Comparison of ENCODE assay signal across 11 cellular contexts in genomic region chr19:38730731-38731589, GRCh38. TPM values are rescaled to one million over a fixed set of nuclear protein-coding genes. Genes with fewer than 3 reads are reported as not detected.
DNase-seq lines count a peak whose midpoint lies in the region; ATAC-seq, FAIRE-seq and TF ChIP-seq lines count a peak whose summit lies in the region.
"Had no signal": no experiment of that assay in that cellular context is flagged by ENCODE, and none has a peak within 500 bp of the region (broad histone marks: within the 10 kb centered on the region; RNA-seq: fewer than 3 reads in every experiment).

No MANE protein-coding gene starts in this region.

- H3K4me1 ChIP-seq in Caco-2: peaks cover 13% of the 10 kb centered on the region; the same call in 1 of the 2 replicates
- H3K4me1 ChIP-seq in kidney (ENCODE audit: control insufficient read depth in 1 of 2, insufficient read depth in 1 of 2, low read depth in 1 of 2, low read length in 2 of 2): peaks cover 5 to 24% of the 10 kb centered on the region in 2 donors
- peaks cover 7% of the 10 kb centered on the region for H3K4me1 ChIP-seq in foreskin keratinocyte

- peaks cover 34% of the 10 kb centered on the region for H3K4me1 Mint-ChIP-seq in Caco-2 (ENCODE audit: low read depth, unreplicated experiment)
- peaks cover 32% of the 10 kb centered on the region for H3K4me1 Mint-ChIP-seq in activated B cell treated with CpG ODN at 0.5 μM for 24 hours

- FAIRE-seq in kidney (lab: Jason Lieb, UNC): no peak

- no peaks in the 10 kb centered on the region for H3K9me3 ChIP-seq in Caco-2
- H3K9me3 ChIP-seq in kidney (ENCODE audit: control insufficient read depth in 1 of 2, low read length in 2 of 2): no peaks in the 10 kb centered on the region

- BruUV-seq in Caco-2 (replicated peaks; lab: Mats Ljungman, UMichigan): no TSS peak

- peaks cover 100% of the 10 kb centered on the region for H3K36me3 Mint-ChIP-seq in Caco-2 (ENCODE audit: insufficient read depth, unreplicated experiment)
- peaks cover 40% of the 10 kb centered on the region for H3K36me3 Mint-ChIP-seq in activated B cell treated with CpG ODN at 0.5 μM for 24 hours (ENCODE audit: low read depth)

- TF ChIP-seq CTCF in Caco-2 (IDR thresholded peaks at IDR 0.05; ENCODE audit: insufficient read depth in 1 of 2, low read depth in 1 of 2, low read length in 1 of 2, severe bottlenecking in 1 of 2, unreplicated experiment in 1 of 2) (no peak), activated B cell treated with CpG ODN at 0.5 μM for 24 hours (IDR thresholded peaks at IDR 0.05) (no peak), kidney (IDR thresholded peaks at IDR 0.05; ENCODE audit: borderline replicate concordance, extremely low read depth, insufficient read depth) (no peak), foreskin keratinocyte (conservative IDR thresholded peaks at IDR 0.05) (no peak)

- no peak for ATAC-seq in activated B cell treated with CpG ODN at 0.5 μM for 24 hours (ENCODE audit: low read depth)
- ATAC-seq in sciatic nerve: no peak
- ATAC-seq in foreskin keratinocyte: no peak

- peak overlapping the region in 1 of 2 donors; percentile 3 for H3K9ac ChIP-seq in kidney (ENCODE audit: low read length in 2 of 2)

- CTCF ChIA-PET in Caco-2 (lab: Charles Lee): interaction anchor here (1.3 kb wide), 1 partner anchor 200 kb away, joined by 7 read pairs; the partner anchor contains the start of genes MRPS12 and SARS2
- CTCF ChIA-PET in activated B cell treated with CpG ODN at 0.5 μM for 24 hours (lab: Charles Lee): interaction anchor here (0.8 to 1.7 kb wide), 3 partner anchors 156 to 201 kb away, joined by 3 to 7 read pairs (median 4); partner anchors contain the start of genes MRPS12 and SARS2

- no peaks in the 10 kb centered on the region for H3K27me3 Mint-ChIP-seq in Caco-2 (ENCODE audit: insufficient read depth, unreplicated experiment)
- no peaks in the 10 kb centered on the region for H3K27me3 Mint-ChIP-seq in activated B cell treated with CpG ODN at 0.5 μM for 24 hours

- DNase-seq in Caco-2: no peak
- DNase-seq in activated B cell treated with CpG ODN at 0.5 μM for 24 hours: no peak
- DNase-seq in kidney: peak; percentile 75
- DNase-seq in sciatic nerve (ENCODE audit: low spot score): peak; percentile 54
- no peak for DNase-seq in foreskin keratinocyte
- DNase-seq in NCI-H187 (lab: John Stamatoyannopoulos, UW): no peak
- no peak for DNase-seq in activated naive CD4-positive, alpha-beta T cell (lab: John Stamatoyannopoulos, UW)
- no peak for DNase-seq in medulla oblongata (ENCODE audit: extremely low spot score)
- DNase-seq: T-helper 9 cell had no signal

- POLR2A ChIA-PET in Caco-2 (lab: Charles Lee): no interaction called here
- POLR2A ChIA-PET in activated B cell treated with CpG ODN at 0.5 μM for 24 hours (lab: Charles Lee): no interaction called here

- H3K36me3 ChIP-seq in Caco-2 (ENCODE audit: control insufficient read depth, insufficient read depth, low read length): peaks cover 9% of the 10 kb centered on the region
- peaks cover 12 to 25% of the 10 kb centered on the region in 2 donors for H3K36me3 ChIP-seq in kidney (ENCODE audit: control insufficient read depth in 1 of 2, insufficient read depth in 2 of 2, low read length in 2 of 2)

- peak overlapping the region; percentile 73 to 82 for H3K27ac ChIP-seq in kidney (ENCODE audit: low read depth in 2 of 2, low read length in 2 of 2)
- no peak overlapping the region for H3K27ac ChIP-seq in foreskin keratinocyte

- H3K4me3 ChIP-seq in Caco-2 (ENCODE audit: low read depth, low read length) (no peak overlapping the region), kidney (ENCODE audit: low read length in 2 of 2) (no peak overlapping the region)

- H3K27me3 ChIP-seq in Caco-2 (replicated peaks; ENCODE audit: control insufficient read depth, insufficient read depth, low read length): no peaks in the 10 kb centered on the region
- H3K27me3 ChIP-seq in foreskin keratinocyte: no peaks in the 10 kb centered on the region

- peak overlapping the region; percentile 53 for H3K27ac Mint-ChIP-seq in Caco-2 (ENCODE audit: unreplicated experiment)
- H3K27ac Mint-ChIP-seq in activated B cell treated with CpG ODN at 0.5 μM for 24 hours: peak overlapping the region; percentile 48

- no peak overlapping the region for H3K4me3 Mint-ChIP-seq in Caco-2 (ENCODE audit: unreplicated experiment)
- no peak overlapping the region for H3K4me3 Mint-ChIP-seq in activated B cell treated with CpG ODN at 0.5 μM for 24 hours

- intact Hi-C loops in Caco-2 (cut with micrococcal nuclease; ENCODE audit: unreplicated experiment): loop anchor here (10.0 kb wide), 1 partner anchor 186 kb away; no protein-coding TSS in a partner anchor
- intact Hi-C loops in activated B cell treated with CpG ODN at 0.5 μM for 24 hours (cut with micrococcal nuclease): loop anchor here (10.0 kb wide), 1 partner anchor 186 kb away; no protein-coding TSS in a partner anchor
- intact Hi-C loops in kidney (cut with DNase I): no loop called here
- intact Hi-C loops in sciatic nerve (cut with DNase I): no loop called here

- H3K9me3 Mint-ChIP-seq in Caco-2 (ENCODE audit: unreplicated experiment) (no peaks in the 10 kb centered on the region), activated B cell treated with CpG ODN at 0.5 μM for 24 hours (no peaks in the 10 kb centered on the region)

RNA-seq across cellular contexts. Expression of gene CAPN12, which starts 13.3 kb away (rescaled TPM):
- total RNA-seq in Caco-2 (2022) (8.8 and 11.0 TPM in 2 replicates), activated B cell treated with CpG ODN at 0.5 μM for 24 hours (12.4 and 14.9 TPM in 2 replicates), kidney (31.1 TPM), sciatic nerve (5.6 TPM), foreskin keratinocyte (0.78 and 1.4 TPM in 2 replicates)
- polyA plus RNA-seq in kidney (ENCODE audit: insufficient read depth, low read depth, low replicate concordance) (27.1 TPM), foreskin keratinocyte (1.6 and 2.5 TPM in 2 replicates)
- total RNA-seq: dermis microvascular lymphatic vessel endothelial cell had no signal
- polyA plus RNA-seq: neural cell had no signal

RNA-seq across cellular contexts. Expression of gene LGALS7, which starts 42.4 kb away (rescaled TPM):
- total RNA-seq in Caco-2 (2022): not detected in 2 replicates
- not detected in 2 replicates for total RNA-seq in activated B cell treated with CpG ODN at 0.5 μM for 24 hours
- 1.3 TPM for total RNA-seq in kidney
- not detected for polyA plus RNA-seq in kidney (ENCODE audit: insufficient read depth, low read depth, low replicate concordance)
- total RNA-seq in sciatic nerve: not detected
- total RNA-seq in foreskin keratinocyte: 6.6 and 11.2 TPM in 2 replicates
- 13.7 and 24.2 TPM in 2 replicates for polyA plus RNA-seq in foreskin keratinocyte
- total RNA-seq: dermis microvascular lymphatic vessel endothelial cell had no signal
- polyA plus RNA-seq: neural cell had no signal

RNA-seq across cellular contexts. Expression of gene LGALS7B, which starts 58.0 kb away (rescaled TPM):
- total RNA-seq in Caco-2 (2022) (not detected in 2 replicates), activated B cell treated with CpG ODN at 0.5 μM for 24 hours (not detected in 2 replicates), kidney (not detected), sciatic nerve (not detected), foreskin keratinocyte (407 and 889 TPM in 2 replicates)
- polyA plus RNA-seq in kidney (ENCODE audit: insufficient read depth, low read depth, low replicate concordance) (3.7 TPM), foreskin keratinocyte (687 and 1,622 TPM in 2 replicates)
- polyA plus RNA-seq: neural cell had no signal

Comparison
In these comparisons a context has a peak if more than half of its experiments do, and no peak if none do; other contexts are left out.
1. DNase-seq: peak in kidney (single experiment) and sciatic nerve (single experiment); none in Caco-2 (0 of 2), activated B cell treated with CpG ODN at 0.5 μM for 24 hours (single experiment), foreskin keratinocyte (0 of 2), NCI-H187 (0 of 2), activated naive CD4-positive, alpha-beta T cell (0 of 4) and medulla oblongata (single experiment).
2. RNA of gene LGALS7B, which starts 58.0 kb away (total RNA-seq): 407 to 889 TPM in foreskin keratinocyte; not detected in Caco-2, not detected in activated B cell treated with CpG ODN at 0.5 μM for 24 hours, not detected in kidney (single experiment) and not detected in sciatic nerve (single experiment); every median in the first group is over 100 times any median in the second.
3. intact Hi-C loops: an anchor here in Caco-2 (10.0 kb wide) and activated B cell treated with CpG ODN at 0.5 μM for 24 hours (10.0 kb wide); none called in kidney and sciatic nerve.